10 cellular contexts compared by ENCODE assay signal in the genomic region with DNA sequence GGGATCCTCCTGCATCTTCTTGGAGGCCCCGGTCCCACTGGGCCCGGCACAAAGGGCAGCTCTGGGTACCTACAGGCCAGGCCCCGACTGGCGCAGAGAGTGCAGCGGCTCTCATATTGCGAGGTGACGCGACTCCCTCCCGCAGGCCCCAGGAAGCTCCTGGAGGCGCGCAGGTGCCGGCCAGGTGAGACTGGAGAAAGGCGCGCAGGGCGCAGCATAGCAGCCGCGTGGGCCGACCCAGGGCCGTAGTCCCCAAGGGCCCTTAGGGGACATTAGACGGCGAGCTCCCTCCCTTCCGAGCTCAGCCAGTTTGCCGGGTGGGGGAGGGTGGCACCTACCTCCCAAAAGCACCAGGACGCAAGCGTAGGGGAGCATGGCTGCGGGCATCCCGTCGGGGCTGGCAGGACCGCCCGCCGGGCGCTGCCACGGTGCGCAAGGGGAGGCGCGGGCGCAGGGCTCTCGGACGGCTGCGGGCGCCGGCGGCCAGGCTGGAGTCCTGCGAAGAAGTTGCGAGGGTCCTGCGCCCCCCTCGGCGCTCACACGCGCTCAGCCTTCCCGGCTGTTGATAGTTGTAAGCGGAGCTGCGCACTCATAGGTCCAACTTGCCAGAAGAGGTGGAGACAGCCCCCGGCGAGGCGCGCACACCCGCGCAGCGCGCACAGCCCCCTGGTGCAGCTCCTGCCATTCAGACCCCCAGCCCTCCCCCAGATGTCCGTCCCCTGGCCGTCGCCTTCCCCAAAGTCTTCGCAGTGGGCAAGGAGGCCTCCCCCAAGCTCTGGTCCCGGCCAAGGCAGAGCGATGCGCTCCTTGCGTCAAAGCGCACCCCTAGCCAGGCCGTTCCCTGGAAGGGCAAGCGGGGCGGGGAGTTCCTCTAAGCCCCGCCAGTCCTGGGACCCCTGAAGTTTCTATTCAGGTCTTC. TPM values are rescaled to one million over a fixed set of nuclear protein-coding genes. Genes with fewer than 3 reads are reported as not detected.
A peak's percentile ranks its signal among the peaks of the same experiment; 100 is the strongest.
DNase-seq lines count a peak whose midpoint lies in the region; ATAC-seq and TF ChIP-seq lines count a peak whose summit lies in the region.
"Had no signal": no experiment of that assay in that cellular context is flagged by ENCODE, and none has a peak within 500 bp of the region (broad histone marks: within the 10 kb centered on the region; RNA-seq: fewer than 3 reads in every experiment).

No MANE protein-coding gene starts in this region.

- H3K9me3 ChIP-seq in left ventricle myocardium inferior (replicated peaks) (no peaks in the 10 kb centered on the region), psoas muscle (no peaks in the 10 kb centered on the region)

- H3K27me3 ChIP-seq in left ventricle myocardium inferior (ENCODE audit: low read depth) = peaks cover 81% of the 10 kb centered on the region
- peaks cover 0 to 67% (median 11%) of the 10 kb centered on the region in 3 donors for H3K27me3 ChIP-seq in psoas muscle (ENCODE audit: insufficient read depth in 3 of 3, low read length in 2 of 3)

- no peak overlapping the region for H3K27ac ChIP-seq in left ventricle myocardium inferior (replicated peaks)
- H3K27ac ChIP-seq in psoas muscle = no peak overlapping the region

- ATAC-seq in psoas muscle (no peak), GM18519 (IDR thresholded peaks at IDR 0.05; ENCODE audit: low FRiP score, unreplicated experiment) (no peak), GM18520 (IDR thresholded peaks at IDR 0.05; ENCODE audit: unreplicated experiment) (no peak)

- H3K4me3 ChIP-seq in left ventricle myocardium inferior = peak overlapping the region; percentile 53
- H3K4me3 ChIP-seq in psoas muscle = peak overlapping the region; percentile 38

- intact Hi-C loops in left ventricle myocardium inferior (cut with micrococcal nuclease) (no loop called here), psoas muscle (cut with DNase I) (no loop called here)

- DNase-seq in ELF-1 (ENCODE audit: low read depth, low spot score) = peak; percentile 46
- DNase-seq in astrocyte of the hippocampus (ENCODE audit: low read depth, low spot score) = peak; percentile 58
- no peak for DNase-seq in left ventricle myocardium inferior
- DNase-seq in psoas muscle = no peak
- DNase-seq in DMS114 treated with DMSO at 0.1 percent for 48 hours (lab: John Stamatoyannopoulos, UW; ENCODE audit: unreplicated experiment) = no peak
- no peak for DNase-seq in NCI-H1092 (lab: John Stamatoyannopoulos, UW)
- DNase-seq: CD8-positive, alpha-beta memory T cell; stimulated activated CD4-positive, alpha-beta T cell treated with anti-CD3 and anti-CD28 coated beads, Interleukin-1b, Interleukin-23, amount 100 ng/mL, for 48 hours had no signal

- H3K4me1 ChIP-seq in left ventricle myocardium inferior = peaks cover 5% of the 10 kb centered on the region
- no peaks in the 10 kb centered on the region for H3K4me1 ChIP-seq in psoas muscle

- WGBS in psoas muscle, 3 donors = 16 to 24% (median 23%) methylated on average over 63 to 74 of the region's 74 CpGs

- H3K36me3 ChIP-seq in left ventricle myocardium inferior (no peaks in the 10 kb centered on the region), psoas muscle (ENCODE audit: insufficient read depth in 1 of 2, low read depth in 1 of 2) (no peaks in the 10 kb centered on the region)

- TF ChIP-seq CTCF in left ventricle myocardium inferior (IDR thresholded peaks at IDR 0.05; ENCODE audit: borderline replicate concordance) = no peak
- no peak for TF ChIP-seq CTCF in psoas muscle (IDR thresholded peaks at IDR 0.05)

RNA-seq across cellular contexts. Expression of a gene that starts 0.6 kb away (rescaled TPM):
- total RNA-seq in left ventricle myocardium inferior (0.91 TPM), psoas muscle (1 to 10 TPM in 1 of 4 donors, under 1 TPM in 3; 0.14 to 1.2 (median 0.18) TPM)
- under 1 TPM; 0.03 to 0.10 (median 0.07) TPM for polyA plus RNA-seq in psoas muscle
- total RNA-seq: CD8-positive, alpha-beta memory T cell had no signal
- polyA plus RNA-seq: CD8-positive, alpha-beta memory T cell had no signal

Comparison
In these comparisons a context has a peak if more than half of its experiments do, and no peak if none do; other contexts are left out.
1. DNase-seq: peak in ELF-1 (single experiment) and astrocyte of the hippocampus (single experiment); none in left ventricle myocardium inferior (single experiment), psoas muscle (0 of 2), DMS114 treated with DMSO at 0.1 percent for 48 hours (single experiment) and NCI-H1092 (single experiment).